28 cellular contexts compared by ENCODE assay signal in genomic region chr6:79094938-79095337, GRCh38.
"Had no signal": no experiment of that assay in that cellular context is flagged by ENCODE, and none has a peak within 500 bp of the region (broad histone marks: within the 10 kb centered on the region; RNA-seq: fewer than 3 reads in every experiment).

No MANE protein-coding gene starts in this region.

- H3K9me3 ChIP-seq: gastroesophageal sphincter, heart left ventricle, right lobe of liver, stomach, thyroid gland, vagina had no signal

- H3K79me2 ChIP-seq: hepatocyte, parathyroid adenoma had no signal

- DNase-seq: effector CD8-positive, alpha-beta T cell; endodermal cell; foreskin fibroblast; heart left ventricle; kidney; mesenchymal stem cell; midbrain; naive thymus-derived CD4-positive, alpha-beta T cell; right lobe of liver; small intestine; stimulated activated CD4-positive, alpha-beta T cell treated with anti-CD3 and anti-CD28 coated beads, Interleukin-15, amount 100 ng/mL, for 24 hours; stimulated activated CD4-positive, alpha-beta T cell treated with anti-CD3 and anti-CD28 coated beads, Interleukin-2, amount 100 ng/mL, for 48 hours; stimulated activated naive CD4-positive, alpha-beta T cell treated with Interleukin-2 at 50 U/mL for 16 hours; stomach; thyroid gland; trophoblast cell had no signal

- H3K36me3 Mint-ChIP-seq: naive thymus-derived CD4-positive, alpha-beta T cell; neural progenitor cell had no signal

- H3K9ac ChIP-seq: neural progenitor cell, parathyroid adenoma had no signal

- H3K4me3 ChIP-seq: gastroesophageal sphincter, heart left ventricle, hepatocyte, lung, neural progenitor cell, right lobe of liver, stomach, thyroid gland, vagina had no signal

- H3K27me3 Mint-ChIP-seq: dendritic cell treated with granulocyte-macrophage colony-stimulating factor and Interleukin-4, amounts not matched to agents 40 ng/mL and 50 ng/mL, for 4 days had no signal

- H3K9me3 Mint-ChIP-seq: endodermal cell; naive thymus-derived CD4-positive, alpha-beta T cell; nephron; neural progenitor cell had no signal

- H3K36me3 ChIP-seq: gastroesophageal sphincter, heart left ventricle, neural progenitor cell, right lobe of liver, stomach, thyroid gland, vagina had no signal

- H2AFZ ChIP-seq: hepatocyte, neural progenitor cell, parathyroid adenoma had no signal

- ATAC-seq: esophagus mucosa; gastroesophageal sphincter; heart left ventricle; left lobe of liver; naive thymus-derived CD4-positive, alpha-beta T cell; right lobe of liver had no signal

- H3K27ac Mint-ChIP-seq: dendritic cell treated with granulocyte-macrophage colony-stimulating factor and Interleukin-4, amounts not matched to agents 40 ng/mL and 50 ng/mL, for 4 days; endodermal cell; naive thymus-derived CD4-positive, alpha-beta T cell; nephron; neural progenitor cell; progenitor cell of endocrine pancreas had no signal

- H3K4me1 ChIP-seq: gastroesophageal sphincter, heart left ventricle, neural progenitor cell, parathyroid adenoma, right lobe of liver, stomach, thyroid gland, vagina had no signal

- FAIRE-seq: kidney, small intestine had no signal

- H3K4me3 Mint-ChIP-seq: dendritic cell treated with granulocyte-macrophage colony-stimulating factor and Interleukin-4, amounts not matched to agents 40 ng/mL and 50 ng/mL, for 4 days; endodermal cell; naive thymus-derived CD4-positive, alpha-beta T cell; nephron; neural progenitor cell had no signal

- H3K4me2 ChIP-seq: hepatocyte, neural progenitor cell had no signal

- H3K27me3 ChIP-seq: gastroesophageal sphincter, heart left ventricle, hepatocyte, neural progenitor cell, right lobe of liver, stomach, thyroid gland, vagina had no signal

- H3K27ac ChIP-seq: epithelial cell of prostate, gastroesophageal sphincter, heart left ventricle, hepatocyte, neural progenitor cell, parathyroid adenoma, right lobe of liver, stomach, thyroid gland, vagina had no signal

- H3K4me1 Mint-ChIP-seq: naive thymus-derived CD4-positive, alpha-beta T cell; nephron; neural progenitor cell had no signal
